In the genomic region with DNA sequence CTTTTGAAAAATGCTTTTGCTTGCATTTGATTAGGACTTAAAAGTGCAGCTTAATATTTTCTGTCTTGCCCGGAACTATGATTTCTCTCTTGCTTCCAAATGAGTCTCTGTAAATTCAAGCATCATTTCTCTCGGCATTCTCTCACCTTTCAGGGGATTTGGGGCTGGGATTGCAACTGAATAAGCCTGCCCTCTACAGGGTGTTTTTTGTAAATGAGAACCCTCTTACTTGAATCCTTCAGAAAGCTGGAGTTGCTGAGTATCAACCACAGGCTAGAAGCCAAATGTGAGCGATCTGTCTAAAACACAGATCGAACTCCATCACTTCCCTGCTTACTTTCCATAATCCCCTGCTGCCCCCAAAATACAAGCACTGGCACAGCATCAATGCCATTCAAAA, we compare ENCODE assay signal across 2 cellular contexts.
TF ChIP-seq lines count a peak whose summit lies in the region.

No MANE protein-coding gene starts in this region.

TF ChIP-seq in SK-N-SH, 30 proteins besides CTCF, POLR2A, EP300 and RAD21 (continued from another document):
- TF ChIP-seq FOXJ3 (CRISPR knock-in tag; IDR thresholded peaks at IDR 0.05): no peak
- no peak for TF ChIP-seq FOXM1 (IDR thresholded peaks at IDR 0.05; ENCODE audit: low read depth)
- TF ChIP-seq TCF12 (IDR thresholded peaks at IDR 0.05): no peak
- TF ChIP-seq, protein P1, sequence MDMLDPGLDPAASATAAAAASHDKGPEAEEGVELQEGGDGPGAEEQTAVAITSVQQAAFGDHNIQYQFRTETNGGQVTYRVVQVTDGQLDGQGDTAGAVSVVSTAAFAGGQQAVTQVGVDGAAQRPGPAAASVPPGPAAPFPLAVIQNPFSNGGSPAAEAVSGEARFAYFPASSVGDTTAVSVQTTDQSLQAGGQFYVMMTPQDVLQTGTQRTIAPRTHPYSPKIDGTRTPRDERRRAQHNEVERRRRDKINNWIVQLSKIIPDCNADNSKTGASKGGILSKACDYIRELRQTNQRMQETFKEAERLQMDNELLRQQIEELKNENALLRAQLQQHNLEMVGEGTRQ (IDR thresholded peaks at IDR 0.05; ENCODE audit: borderline replicate concordance, low read depth, low read length): no peak
TF ChIP-seq in SK-N-SH: peak in this region for 0.

TF ChIP-seq in SK-N-SH treated with all-trans-retinoic acid at 6 μM for 48 hours, 23 proteins besides CTCF, POLR2A, EP300 and RAD21 (continued from another document):
- TF ChIP-seq, protein P2, sequence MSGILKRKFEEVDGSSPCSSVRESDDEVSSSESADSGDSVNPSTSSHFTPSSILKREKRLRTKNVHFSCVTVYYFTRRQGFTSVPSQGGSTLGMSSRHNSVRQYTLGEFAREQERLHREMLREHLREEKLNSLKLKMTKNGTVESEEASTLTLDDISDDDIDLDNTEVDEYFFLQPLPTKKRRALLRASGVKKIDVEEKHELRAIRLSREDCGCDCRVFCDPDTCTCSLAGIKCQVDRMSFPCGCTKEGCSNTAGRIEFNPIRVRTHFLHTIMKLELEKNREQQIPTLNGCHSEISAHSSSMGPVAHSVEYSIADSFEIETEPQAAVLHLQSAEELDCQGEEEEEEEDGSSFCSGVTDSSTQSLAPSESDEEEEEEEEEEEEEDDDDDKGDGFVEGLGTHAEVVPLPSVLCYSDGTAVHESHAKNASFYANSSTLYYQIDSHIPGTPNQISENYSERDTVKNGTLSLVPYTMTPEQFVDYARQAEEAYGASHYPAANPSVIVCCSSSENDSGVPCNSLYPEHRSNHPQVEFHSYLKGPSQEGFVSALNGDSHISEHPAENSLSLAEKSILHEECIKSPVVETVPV (CRISPR knock-in tag; IDR thresholded peaks at IDR 0.05): no peak
- TF ChIP-seq TCF4 (CRISPR knock-in tag; IDR thresholded peaks at IDR 0.05; ENCODE audit: borderline replicate concordance): no peak
- TF ChIP-seq PPARA (CRISPR knock-in tag; IDR thresholded peaks at IDR 0.05; ENCODE audit: borderline replicate concordance): no peak
- TF ChIP-seq ESRRG (CRISPR knock-in tag; IDR thresholded peaks at IDR 0.05): no peak
- no peak for TF ChIP-seq CSDC2 (CRISPR knock-in tag; IDR thresholded peaks at IDR 0.05)
- no peak for TF ChIP-seq PATZ1 (CRISPR knock-in tag; IDR thresholded peaks at IDR 0.05; ENCODE audit: borderline replicate concordance)
- no peak for TF ChIP-seq OSR1 (CRISPR knock-in tag; IDR thresholded peaks at IDR 0.05)
- TF ChIP-seq SNAI2 (CRISPR knock-in tag; IDR thresholded peaks at IDR 0.05): no peak
- no peak for TF ChIP-seq ZNF70 (CRISPR knock-in tag; IDR thresholded peaks at IDR 0.05)
- no peak for TF ChIP-seq ZFP3 (CRISPR knock-in tag; IDR thresholded peaks at IDR 0.05)
- no peak for TF ChIP-seq ZNF565 (CRISPR knock-in tag; conservative IDR thresholded peaks at IDR 0.05; ENCODE audit: low read depth)
- TF ChIP-seq, protein P3, sequence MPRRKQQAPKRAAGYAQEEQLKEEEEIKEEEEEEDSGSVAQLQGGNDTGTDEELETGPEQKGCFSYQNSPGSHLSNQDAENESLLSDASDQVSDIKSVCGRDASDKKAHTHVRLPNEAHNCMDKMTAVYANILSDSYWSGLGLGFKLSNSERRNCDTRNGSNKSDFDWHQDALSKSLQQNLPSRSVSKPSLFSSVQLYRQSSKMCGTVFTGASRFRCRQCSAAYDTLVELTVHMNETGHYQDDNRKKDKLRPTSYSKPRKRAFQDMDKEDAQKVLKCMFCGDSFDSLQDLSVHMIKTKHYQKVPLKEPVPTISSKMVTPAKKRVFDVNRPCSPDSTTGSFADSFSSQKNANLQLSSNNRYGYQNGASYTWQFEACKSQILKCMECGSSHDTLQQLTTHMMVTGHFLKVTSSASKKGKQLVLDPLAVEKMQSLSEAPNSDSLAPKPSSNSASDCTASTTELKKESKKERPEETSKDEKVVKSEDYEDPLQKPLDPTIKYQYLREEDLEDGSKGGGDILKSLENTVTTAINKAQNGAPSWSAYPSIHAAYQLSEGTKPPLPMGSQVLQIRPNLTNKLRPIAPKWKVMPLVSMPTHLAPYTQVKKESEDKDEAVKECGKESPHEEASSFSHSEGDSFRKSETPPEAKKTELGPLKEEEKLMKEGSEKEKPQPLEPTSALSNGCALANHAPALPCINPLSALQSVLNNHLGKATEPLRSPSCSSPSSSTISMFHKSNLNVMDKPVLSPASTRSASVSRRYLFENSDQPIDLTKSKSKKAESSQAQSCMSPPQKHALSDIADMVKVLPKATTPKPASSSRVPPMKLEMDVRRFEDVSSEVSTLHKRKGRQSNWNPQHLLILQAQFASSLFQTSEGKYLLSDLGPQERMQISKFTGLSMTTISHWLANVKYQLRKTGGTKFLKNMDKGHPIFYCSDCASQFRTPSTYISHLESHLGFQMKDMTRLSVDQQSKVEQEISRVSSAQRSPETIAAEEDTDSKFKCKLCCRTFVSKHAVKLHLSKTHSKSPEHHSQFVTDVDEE (CRISPR knock-in tag; IDR thresholded peaks at IDR 0.05): no peak
- no peak for TF ChIP-seq ARNTL (CRISPR knock-in tag; IDR thresholded peaks at IDR 0.05; ENCODE audit: borderline replicate concordance, low read depth)
- no peak for TF ChIP-seq CREB5 (CRISPR knock-in tag; IDR thresholded peaks at IDR 0.05; ENCODE audit: low read depth)
TF ChIP-seq in SK-N-SH treated with all-trans-retinoic acid at 6 μM for 48 hours: peak in this region for 0.
